ENCODE assay signal across 24 cellular contexts in genomic region chr3:42668793-42669217, GRCh38. TPM values are rescaled to one million over a fixed set of nuclear protein-coding genes. Genes with fewer than 3 reads are reported as not detected.
A peak's percentile ranks its signal among the peaks of the same experiment; 100 is the strongest.
DNase-seq lines count a peak whose midpoint lies in the region; ATAC-seq and TF ChIP-seq lines count a peak whose summit lies in the region.
"Had no signal": no experiment of that assay in that cellular context is flagged by ENCODE, and none has a peak within 500 bp of the region (broad histone marks: within the 10 kb centered on the region; RNA-seq: fewer than 3 reads in every experiment).

No MANE protein-coding gene starts in this region.

- no peak for ATAC-seq in left lobe of liver
- ATAC-seq in HG03196 (IDR thresholded peaks at IDR 0.05; ENCODE audit: unreplicated experiment) = no peak
- ATAC-seq in HG02610 (IDR thresholded peaks at IDR 0.05; ENCODE audit: unreplicated experiment) = no peak
- ATAC-seq: naive thymus-derived CD8-positive, alpha-beta T cell; pancreas had no signal

- H3K36me3 ChIP-seq in HEK293 (ENCODE audit: control insufficient read depth in 2 of 2, insufficient read depth in 1 of 2, low read length in 2 of 2) (peaks cover 0 to under 1% of the 10 kb centered on the region in 2 experiments; a peak in 1 of 3 replicates), stomach (peaks cover 0 to 3% (median 0%) of the 10 kb centered on the region in 4 donors)
- no peaks in the 10 kb centered on the region for H3K36me3 ChIP-seq in CD4-positive, alpha-beta memory T cell (ENCODE audit: insufficient read depth, low read length)
- H3K36me3 ChIP-seq: pancreas had no signal

- no peak overlapping the region for H3K4me3 Mint-ChIP-seq in CD4-positive, alpha-beta memory T cell
- H3K4me3 Mint-ChIP-seq: CD4-positive, CD25-positive, alpha-beta regulatory T cell; naive thymus-derived CD8-positive, alpha-beta T cell had no signal

- peaks cover 0 to 4% of the 10 kb centered on the region in 2 donors for H3K36me3 Mint-ChIP-seq in CD4-positive, alpha-beta memory T cell
- H3K36me3 Mint-ChIP-seq: CD4-positive, CD25-positive, alpha-beta regulatory T cell had no signal

- H3K9me3 Mint-ChIP-seq in CD4-positive, alpha-beta memory T cell = peaks cover 0 to 6% (median 0%) of the 10 kb centered on the region in 8 donors

- POLR2A ChIA-PET in HEK293 (lab: Yijun Ruan, JAX) = no interaction called here
- POLR2A ChIA-PET in CD4-positive, alpha-beta memory T cell (lab: Charles Lee; ENCODE audit: partially characterized antibody) = no interaction called here

- TF ChIP-seq POLR2A in stomach (IDR thresholded peaks at IDR 0.05) = no peak

- no peaks in the 10 kb centered on the region for H3K27me3 ChIP-seq in stomach
- no peaks in the 10 kb centered on the region for H3K27me3 ChIP-seq in CD4-positive, alpha-beta memory T cell (ENCODE audit: insufficient read depth, low read length)
- H3K27me3 ChIP-seq: pancreas, tibial artery had no signal

- intact Hi-C loops in stomach (cut with DNase I; ENCODE audit: low total_unique reads) = no loop called here
- intact Hi-C loops in CD4-positive, alpha-beta memory T cell (cut with micrococcal nuclease) = no loop called here

- H3K27ac ChIP-seq in HEK293 (ENCODE audit: extremely low read depth, low read depth, low read length) (no peak overlapping the region), cingulate gyrus (ENCODE audit: low read depth, low read length) (peak overlapping the region; percentile 69), stomach (no peak overlapping the region)
- no peak overlapping the region for H3K27ac ChIP-seq in CD4-positive, alpha-beta memory T cell (ENCODE audit: low read depth, low read length)
- H3K27ac ChIP-seq: pancreas, tibial artery had no signal

- H3K4me3 ChIP-seq in AG10803 (ENCODE audit: low read length) (no peak overlapping the region), HEK293 (ENCODE audit: low read depth, low read length) (no peak overlapping the region), stomach (no peak overlapping the region)
- no peak overlapping the region for H3K4me3 ChIP-seq in CD4-positive, alpha-beta memory T cell (ENCODE audit: low read length in 2 of 2)
- H3K4me3 ChIP-seq: pancreas, tibial artery had no signal

- TF ChIP-seq EP300 in stomach (IDR thresholded peaks at IDR 0.05) = no peak

- 65 to 86% (median 79%) methylated on average over 4 of the region's 4 CpGs for WGBS in stomach, 5 donors

- H3K9me3 ChIP-seq in HEK293 (ENCODE audit: control insufficient read depth, insufficient read depth, low read depth, low read length) (no peaks in the 10 kb centered on the region), stomach (no peaks in the 10 kb centered on the region)
- H3K9me3 ChIP-seq in CD4-positive, alpha-beta memory T cell (ENCODE audit: control insufficient read depth in 1 of 2, low read length in 2 of 2) = no peaks in the 10 kb centered on the region
- H3K9me3 ChIP-seq: pancreas, tibial artery had no signal

- H3K4me1 ChIP-seq in HEK293 (ENCODE audit: control insufficient read depth, insufficient read depth, low read length) (no peaks in the 10 kb centered on the region), stomach (peaks cover 7 to 38% (median 21%) of the 10 kb centered on the region in 4 donors)
- H3K4me1 ChIP-seq in CD4-positive, alpha-beta memory T cell (ENCODE audit: insufficient read depth, low read length) = no peaks in the 10 kb centered on the region
- H3K4me1 ChIP-seq: pancreas had no signal

- peaks cover 0 to 6% of the 10 kb centered on the region in 2 donors for H3K27me3 Mint-ChIP-seq in CD4-positive, alpha-beta memory T cell

- DNase-seq in AG10803 (ENCODE audit: low read depth) (peak; percentile 41), left lobe of liver (ENCODE audit: low spot score) (peak; percentile 19), stomach (no peak)
- no peak for DNase-seq in CD4-positive, alpha-beta memory T cell
- DNase-seq: activated CD4-positive, alpha-beta T cell treated with anti-CD3 and anti-CD28 coated beads for 4 hours; CD4-positive, CD25-positive, alpha-beta regulatory T cell; cortex of kidney; GDM1; Karpas-422; mesenchymal stem cell; naive thymus-derived CD8-positive, alpha-beta T cell; NCI-H1092 treated with DMSO at 0.1 percent for 48 hours; NCI-H69; stimulated activated CD4-positive, alpha-beta T cell treated with anti-CD3 and anti-CD28 coated beads, Interleukin-2, amount 100 ng/mL, for 24 hours; stimulated activated naive CD4-positive, alpha-beta T cell had no signal

- H3K27ac Mint-ChIP-seq in CD4-positive, alpha-beta memory T cell = no peak overlapping the region
- H3K27ac Mint-ChIP-seq: CD4-positive, CD25-positive, alpha-beta regulatory T cell; naive thymus-derived CD8-positive, alpha-beta T cell had no signal

- H3K4me1 Mint-ChIP-seq in CD4-positive, alpha-beta memory T cell = no peaks in the 10 kb centered on the region
- H3K4me1 Mint-ChIP-seq: naive thymus-derived CD8-positive, alpha-beta T cell had no signal

- CTCF ChIA-PET in HEK293 (lab: Yijun Ruan, JAX) = interaction anchor here (0.8 kb wide), 1 partner anchor 96 kb away, joined by 5 read pairs; no protein-coding TSS in a partner anchor
- CTCF ChIA-PET in CD4-positive, alpha-beta memory T cell (lab: Charles Lee; ENCODE audit: partially characterized antibody) = no interaction called here

- TF ChIP-seq CTCF in AG10803 (conservative IDR thresholded peaks at IDR 0.05; ENCODE audit: low read length) (no peak), HEK293 (tag by site-specific recombination; IDR thresholded peaks at IDR 0.05) (no peak), stomach (IDR thresholded peaks at IDR 0.05) (no peak)

TF ChIP-seq in HEK293, 187 proteins besides CTCF, POLR2A, EP300 and RAD21:
- TF ChIP-seq ZNF501 (tag by site-specific recombination; IDR thresholded peaks at IDR 0.05) = no peak
- 0 out of 2 replicates have a peak, but pooled peaks have one; percentile 8 for TF ChIP-seq GLIS1 (tag by site-specific recombination; IDR thresholded peaks at IDR 0.05)

RNA-seq across cellular contexts. Expression of gene ZBTB47, which starts 15.3 kb away (rescaled TPM):
- 5.0 TPM for total RNA-seq in left lobe of liver
- total RNA-seq in stomach = 10 to 100 TPM; 10.1 to 40.3 (median 19.6) TPM
- polyA plus RNA-seq in stomach = 10 to 100 TPM; 10.4 to 40.0 (median 32.1) TPM
- total RNA-seq in CD4-positive, alpha-beta memory T cell = 1 to 10 TPM; 1.4 to 1.8 TPM
- polyA plus RNA-seq in CD4-positive, alpha-beta memory T cell = not detected
- polyA plus RNA-seq: CD4-positive, CD25-positive, alpha-beta regulatory T cell; naive thymus-derived CD8-positive, alpha-beta T cell had no signal

RNA-seq across cellular contexts. Expression of gene KLHL40, which starts 16.5 kb away (rescaled TPM):
- total RNA-seq in left lobe of liver = not detected
- total RNA-seq in stomach = under 1 TPM in 1 of 5 donors, not detected in 4; 0.18 TPM
- polyA plus RNA-seq in stomach = 1 to 10 TPM in 1 of 3 donors, under 1 TPM in 1, not detected in 1; 0.05 to 2.0 TPM
- not detected for total RNA-seq in CD4-positive, alpha-beta memory T cell
- polyA plus RNA-seq in CD4-positive, alpha-beta memory T cell = not detected
- total RNA-seq: CD4-positive, CD25-positive, alpha-beta regulatory T cell; kidney epithelial cell; naive thymus-derived CD8-positive, alpha-beta T cell; pancreas had no signal
- polyA plus RNA-seq: AG04450; CD4-positive, CD25-positive, alpha-beta regulatory T cell; naive thymus-derived CD8-positive, alpha-beta T cell had no signal

RNA-seq across cellular contexts. Expression of gene HHATL, which starts 33.8 kb away (rescaled TPM):
- 0.40 TPM for total RNA-seq in left lobe of liver
- total RNA-seq in stomach = not detected
- 1 to 10 TPM in 1 of 3 donors, under 1 TPM in 2; 0.81 to 6.9 (median 0.90) TPM for polyA plus RNA-seq in stomach
- total RNA-seq in CD4-positive, alpha-beta memory T cell = not detected
- polyA plus RNA-seq in CD4-positive, alpha-beta memory T cell = not detected
- total RNA-seq: CD4-positive, CD25-positive, alpha-beta regulatory T cell; frontal cortex; kidney epithelial cell; naive thymus-derived CD8-positive, alpha-beta T cell had no signal
- polyA plus RNA-seq: AG04450; CD4-positive, CD25-positive, alpha-beta regulatory T cell; naive thymus-derived CD8-positive, alpha-beta T cell had no signal

Comparison
In these comparisons a context has a peak if more than half of its experiments do, and no peak if none do; other contexts are left out.
1. DNase-seq: peak in AG10803 (single experiment) and left lobe of liver (single experiment); none in stomach (single experiment) and CD4-positive, alpha-beta memory T cell (0 of 5).